In genomic region chr12:65189028-65189718, GRCh38 we compare ENCODE assay signal across 11 cellular contexts. TPM values are rescaled to one million over a fixed set of nuclear protein-coding genes. Genes with fewer than 3 reads are reported as not detected.
A peak's percentile ranks its signal among the peaks of the same experiment; 100 is the strongest.
DNase-seq lines count a peak whose midpoint lies in the region; ATAC-seq and TF ChIP-seq lines count a peak whose summit lies in the region.
"Had no signal": no experiment of that assay in that cellular context is flagged by ENCODE, and none has a peak within 500 bp of the region (broad histone marks: within the 10 kb centered on the region; RNA-seq: fewer than 3 reads in every experiment).

No MANE protein-coding gene starts in this region.

- CTCF ChIA-PET in GM10248 (lab: Yijun Ruan, JAX): interaction anchor here (1.2 to 2.0 kb wide), 3 partner anchors 9 to 20 kb away, joined by 3 to 4 read pairs (median 4); no protein-coding TSS in a partner anchor

- H3K27me3 ChIP-seq in WERI-Rb-1 (ENCODE audit: insufficient read depth, low read depth, severe bottlenecking): no peaks in the 10 kb centered on the region
- no peaks in the 10 kb centered on the region for H3K27me3 ChIP-seq in ovary

- H3K4me3 Mint-ChIP-seq in IgD-negative memory B cell: peak overlapping the region in 1 of 4 donors; percentile 69
- H3K4me3 Mint-ChIP-seq: activated CD4-positive, alpha-beta T cell treated with anti-CD3 and anti-CD28 coated beads for 36 hours had no signal

- ATAC-seq in GM19397 (IDR thresholded peaks at IDR 0.05; ENCODE audit: unreplicated experiment) (peak; percentile 96), HG02870 (IDR thresholded peaks at IDR 0.05; ENCODE audit: unreplicated experiment) (peak; percentile 94)
- ATAC-seq: activated CD4-positive, alpha-beta T cell treated with anti-CD3 and anti-CD28 coated beads for 36 hours had no signal

- no peaks in the 10 kb centered on the region for H3K27me3 Mint-ChIP-seq in IgD-negative memory B cell
- H3K27me3 Mint-ChIP-seq: activated CD4-positive, alpha-beta T cell treated with anti-CD3 and anti-CD28 coated beads for 36 hours had no signal

- H3K9me3 Mint-ChIP-seq in IgD-negative memory B cell: peaks cover 0 to 3% (median 0%) of the 10 kb centered on the region in 3 donors

- peak overlapping the region in 2 of 3 donors; percentile 59 to 65 for H3K27ac Mint-ChIP-seq in IgD-negative memory B cell
- H3K27ac Mint-ChIP-seq: activated CD4-positive, alpha-beta T cell treated with anti-CD3 and anti-CD28 coated beads for 36 hours had no signal

- H3K4me1 Mint-ChIP-seq in IgD-negative memory B cell: peaks cover 49 to 61% (median 51%) of the 10 kb centered on the region in 3 donors

- 88 to 91% (median 90%) methylated on average over 4 of the region's 4 CpGs for WGBS in ovary, 3 donors

- peak; percentile 25 for DNase-seq in GM10248 (ENCODE audit: extremely low spot score)
- DNase-seq in NCI-H1092 (lab: John Stamatoyannopoulos, UW): no peak
- DNase-seq in WERI-Rb-1: no peak
- DNase-seq in erythroblast (lab: John Stamatoyannopoulos, UW): no peak
- no peak for DNase-seq in ovary
- DNase-seq: activated CD4-positive, alpha-beta T cell treated with anti-CD3 and anti-CD28 coated beads for 36 hours; AML-193 had no signal

- H3K36me3 ChIP-seq in WERI-Rb-1 (peaks cover 22% of the 10 kb centered on the region), ovary (no peaks in the 10 kb centered on the region)
- H3K36me3 ChIP-seq: prostate gland had no signal

- peaks cover 1% of the 10 kb centered on the region for H3K4me1 ChIP-seq in ovary (ENCODE audit: insufficient read depth)

- TF ChIP-seq EP300 in ovary (IDR thresholded peaks at IDR 0.05): no peak

- H3K9me3 ChIP-seq in WERI-Rb-1 (ENCODE audit: severe bottlenecking): no peaks in the 10 kb centered on the region
- no peaks in the 10 kb centered on the region for H3K9me3 ChIP-seq in ovary
- H3K9me3 ChIP-seq: prostate gland had no signal

- peaks cover 1% of the 10 kb centered on the region for H3K36me3 Mint-ChIP-seq in IgD-negative memory B cell

- TF ChIP-seq POLR2A in erythroblast (IDR thresholded peaks at IDR 0.05; ENCODE audit: low read length): no peak
- TF ChIP-seq POLR2A in ovary (IDR thresholded peaks at IDR 0.05): no peak

- intact Hi-C loops in ovary (cut with DNase I): no loop called here

- H3K27ac ChIP-seq in WERI-Rb-1 (no peak overlapping the region), ovary (no peak overlapping the region)
- H3K27ac ChIP-seq: prostate gland had no signal

- no peak overlapping the region for H3K4me3 ChIP-seq in WERI-Rb-1 (ENCODE audit: low read depth, low read length)
- H3K4me3 ChIP-seq in ovary: no peak overlapping the region
- H3K4me3 ChIP-seq: prostate gland had no signal

- TF ChIP-seq CTCF in GM10248 (IDR thresholded peaks at IDR 0.05; ENCODE audit: control extremely low read depth, extremely low read depth, low read depth, missing control alignments) (no peak), WERI-Rb-1 (IDR thresholded peaks at IDR 0.05; ENCODE audit: low read depth, low read length) (no peak), ovary (IDR thresholded peaks at IDR 0.05) (no peak)

- POLR2A ChIA-PET in GM10248 (lab: Yijun Ruan, JAX): no interaction called here

RNA-seq across cellular contexts. Expression of gene LEMD3, which starts 19.8 kb away (rescaled TPM):
- polyA plus RNA-seq in IgD-negative memory B cell (45.4 TPM), ovary (10 to 100 TPM; 11.4 to 21.6 TPM)
- total RNA-seq in ovary: 10 to 100 TPM; 26.3 to 34.8 (median 29.5) TPM
